In genomic region chr22:38192475-38192863, GRCh38 we compare ENCODE assay signal across 1 cellular context.
TF ChIP-seq lines count a peak whose summit lies in the region.

No MANE protein-coding gene starts in this region.

TF ChIP-seq in IMR-90, 13 proteins besides CTCF, POLR2A, EP300 and RAD21:
- TF ChIP-seq ELK1 (IDR thresholded peaks at IDR 0.05; ENCODE audit: borderline replicate concordance, low read depth, low read length) (no peak), BHLHE40 (IDR thresholded peaks at IDR 0.05; ENCODE audit: low read depth, low read length) (no peak), MAFK (IDR thresholded peaks at IDR 0.05; ENCODE audit: low read depth, low read length) (no peak), SMC3 (IDR thresholded peaks at IDR 0.05; ENCODE audit: low read depth, low read length) (no peak), RCOR1 (IDR thresholded peaks at IDR 0.05; ENCODE audit: insufficient replicate concordance, low read length) (no peak), FOS (IDR thresholded peaks at IDR 0.05; ENCODE audit: low read depth, low read length) (no peak), NFE2L2 (IDR thresholded peaks at IDR 0.05; ENCODE audit: low read depth, low read length) (no peak), MAZ (IDR thresholded peaks at IDR 0.05; ENCODE audit: borderline replicate concordance, low read depth, low read length) (no peak), USF2 (IDR thresholded peaks at IDR 0.05; ENCODE audit: low read depth, low read length) (no peak)
TF ChIP-seq in IMR-90: peak in this region for 0.
